ENCODE assay signal across 30 cellular contexts in genomic region chr11:92512204-92512569, GRCh38.
"Had no signal": no experiment of that assay in that cellular context is flagged by ENCODE, and none has a peak within 500 bp of the region (broad histone marks: within the 10 kb centered on the region; RNA-seq: fewer than 3 reads in every experiment).

No MANE protein-coding gene starts in this region.

- H3K27ac Mint-ChIP-seq: activated B cell treated with CpG ODN at 0.5 μM for 24 hours; activated CD4-positive, alpha-beta memory T cell treated with anti-CD3 and anti-CD28 coated beads for 36 hours; activated CD4-positive, alpha-beta T cell treated with anti-CD3 and anti-CD28 coated beads, Interleukin-2, amount 10 ng/mL, durations not matched to agents 24 days and 14 days; activated CD8-positive, alpha-beta memory T cell treated with anti-CD3 and anti-CD28 coated beads, Interleukin-2, amount 10 ng/mL, durations not matched to agents 7 days and 5 days; activated CD8-positive, alpha-beta T cell treated with anti-CD3 and anti-CD28 coated beads, Interleukin-2, amount 10 ng/mL, durations not matched to agents 7 days and 5 days; activated naive CD4-positive, alpha-beta T cell treated with anti-CD3 and anti-CD28 coated beads for 36 hours; activated naive CD4-positive, alpha-beta T cell treated with anti-CD3 and anti-CD28 coated beads, Interleukin-2, amount 50 U/mL, for 24 hours; activated naive CD8-positive, alpha-beta T cell treated with anti-CD3 and anti-CD28 coated beads for 36 hours; activated naive CD8-positive, alpha-beta T cell treated with anti-CD3 and anti-CD28 coated beads, Interleukin-2, amount 50 U/mL, for 24 hours; activated T-helper 1 cell treated with anti-CD3 and anti-CD28 coated beads, Interleukin-12 subunit alpha, Interleukin-12 subunit beta, Interleukin-2, Interleukin-4 antibody, amounts not matched to agents 30 ng/mL and 10 ng/mL and 1 ng/mL, durations not matched to agents 14 hours and 24 hours and 36 hours; activated T-helper 2 cell treated with anti-CD3 and anti-CD28 coated beads, Interferon-gamma antibody, Interleukin-2, Interleukin-4, amounts not matched to agents 10 μg/mL and 5 μg/mL and 100 μg/mL, durations not matched to agents 14 hours and 24 hours and 36 hours had no signal

- H3K4me1 Mint-ChIP-seq: activated B cell treated with CpG ODN at 0.5 μM for 24 hours; activated CD4-positive, alpha-beta T cell treated with anti-CD3 and anti-CD28 coated beads, Interleukin-2, amount 10 ng/mL, durations not matched to agents 24 days and 14 days; activated CD8-positive, alpha-beta memory T cell treated with anti-CD3 and anti-CD28 coated beads, Interleukin-2, amount 10 ng/mL, durations not matched to agents 7 days and 5 days; activated naive CD4-positive, alpha-beta T cell treated with anti-CD3 and anti-CD28 coated beads, Interleukin-2, amount 50 U/mL, for 24 hours; activated naive CD8-positive, alpha-beta T cell treated with anti-CD3 and anti-CD28 coated beads for 36 hours; activated naive CD8-positive, alpha-beta T cell treated with anti-CD3 and anti-CD28 coated beads, Interleukin-2, amount 50 U/mL, for 24 hours had no signal

- H3K4me3 Mint-ChIP-seq: activated B cell treated with CpG ODN at 0.5 μM for 24 hours; activated CD4-positive, alpha-beta memory T cell treated with anti-CD3 and anti-CD28 coated beads for 36 hours; activated CD4-positive, alpha-beta T cell treated with anti-CD3 and anti-CD28 coated beads, Interleukin-2, amount 10 ng/mL, durations not matched to agents 24 days and 14 days; activated CD8-positive, alpha-beta memory T cell treated with anti-CD3 and anti-CD28 coated beads, Interleukin-2, amount 10 ng/mL, durations not matched to agents 7 days and 5 days; activated CD8-positive, alpha-beta T cell treated with anti-CD3 and anti-CD28 coated beads, Interleukin-2, amount 10 ng/mL, durations not matched to agents 7 days and 5 days; activated naive CD4-positive, alpha-beta T cell treated with anti-CD3 and anti-CD28 coated beads for 36 hours; activated naive CD4-positive, alpha-beta T cell treated with anti-CD3 and anti-CD28 coated beads, Interleukin-2, amount 50 U/mL, for 24 hours; activated naive CD8-positive, alpha-beta T cell treated with anti-CD3 and anti-CD28 coated beads for 36 hours; activated naive CD8-positive, alpha-beta T cell treated with anti-CD3 and anti-CD28 coated beads, Interleukin-2, amount 50 U/mL, for 24 hours; activated T-helper 1 cell treated with anti-CD3 and anti-CD28 coated beads, Interleukin-12 subunit alpha, Interleukin-12 subunit beta, Interleukin-2, Interleukin-4 antibody, amounts not matched to agents 30 ng/mL and 10 ng/mL and 1 ng/mL, durations not matched to agents 14 hours and 24 hours and 36 hours had no signal

- H3K27me3 Mint-ChIP-seq: activated B cell treated with CpG ODN at 0.5 μM for 24 hours; activated CD4-positive, alpha-beta memory T cell treated with anti-CD3 and anti-CD28 coated beads for 36 hours; activated CD4-positive, alpha-beta T cell treated with anti-CD3 and anti-CD28 coated beads, Interleukin-2, amount 10 ng/mL, durations not matched to agents 24 days and 14 days; activated CD8-positive, alpha-beta memory T cell treated with anti-CD3 and anti-CD28 coated beads, Interleukin-2, amount 10 ng/mL, durations not matched to agents 7 days and 5 days; activated naive CD4-positive, alpha-beta T cell treated with anti-CD3 and anti-CD28 coated beads, Interleukin-2, amount 50 U/mL, for 24 hours; activated naive CD8-positive, alpha-beta T cell treated with anti-CD3 and anti-CD28 coated beads for 36 hours; activated naive CD8-positive, alpha-beta T cell treated with anti-CD3 and anti-CD28 coated beads, Interleukin-2, amount 50 U/mL, for 24 hours had no signal

- H3K9me3 ChIP-seq: adrenal gland, body of pancreas, gastrocnemius medialis had no signal

- FAIRE-seq: colon had no signal

- ATAC-seq: activated CD4-positive, CD25-positive, alpha-beta regulatory T cell treated with anti-CD3 and anti-CD28 coated beads, Interleukin-2, amount 50 U/mL, for 24 hours; activated CD8-positive, alpha-beta memory T cell treated with anti-CD3 and anti-CD28 coated beads, Interleukin-2, amount 10 ng/mL, durations not matched to agents 7 days and 5 days; activated CD8-positive, alpha-beta T cell treated with anti-CD3 and anti-CD28 coated beads, Interleukin-2, amount 10 ng/mL, durations not matched to agents 7 days and 5 days; activated naive CD8-positive, alpha-beta T cell treated with anti-CD3 and anti-CD28 coated beads, Interleukin-2, amount 50 U/mL, for 24 hours; body of pancreas; foreskin keratinocyte; gastrocnemius medialis; heart left ventricle had no signal

- H3K27ac ChIP-seq: adrenal gland, body of pancreas, esophagus muscularis mucosa, foreskin keratinocyte, gastrocnemius medialis, heart left ventricle, VCaP had no signal

- H3K36me3 ChIP-seq: adrenal gland, esophagus muscularis mucosa, gastrocnemius medialis, heart left ventricle had no signal

- H3K27me3 ChIP-seq: adrenal gland, body of pancreas, esophagus muscularis mucosa, gastrocnemius medialis, heart left ventricle had no signal

- H3K4me1 ChIP-seq: adrenal gland, body of pancreas, esophagus muscularis mucosa, foreskin keratinocyte, gastrocnemius medialis, heart left ventricle had no signal

- DNase-seq: activated B cell treated with CpG ODN at 0.5 μM for 24 hours; activated CD4-positive, alpha-beta memory T cell treated with anti-CD3 and anti-CD28 coated beads for 36 hours; activated CD4-positive, alpha-beta T cell treated with anti-CD3 and anti-CD28 coated beads, Interleukin-2, amount 10 ng/mL, durations not matched to agents 24 days and 14 days; activated CD8-positive, alpha-beta memory T cell treated with anti-CD3 and anti-CD28 coated beads, Interleukin-2, amount 10 ng/mL, durations not matched to agents 7 days and 5 days; activated CD8-positive, alpha-beta memory T cell treated with anti-CD3 and anti-CD28 coated beads, Interleukin-2, amount 50 U/mL, for 4 hours; activated CD8-positive, alpha-beta T cell treated with anti-CD3 and anti-CD28 coated beads, Interleukin-2, amount 10 ng/mL, durations not matched to agents 7 days and 5 days; activated effector memory CD4-positive, alpha-beta T cell treated with anti-CD3 and anti-CD28 coated beads, Interleukin-2, amount 50 U/mL, for 16 hours; activated naive CD4-positive, alpha-beta T cell treated with anti-CD3 and anti-CD28 coated beads for 36 hours; activated naive CD8-positive, alpha-beta T cell treated with anti-CD3 and anti-CD28 coated beads for 36 hours; activated naive CD8-positive, alpha-beta T cell treated with anti-CD3 and anti-CD28 coated beads, Interleukin-2, amount 50 U/mL, for 24 hours; activated T-cell treated with anti-CD3 and anti-CD28 coated beads, Interleukin-2, amount 50 U/mL, for 1 hour; activated T-cell treated with anti-CD3 and anti-CD28 coated beads, Interleukin-2, amount 50 U/mL, for 48 hours; adrenal gland; amygdala; aorta; body of pancreas; caudate nucleus; effector CD8-positive, alpha-beta T cell; foreskin keratinocyte; gastrocnemius medialis; glutamatergic neuron; heart left ventricle; T-helper 2 cell had no signal

- H3K36me3 Mint-ChIP-seq: activated CD4-positive, alpha-beta memory T cell treated with anti-CD3 and anti-CD28 coated beads for 36 hours; activated CD8-positive, alpha-beta memory T cell treated with anti-CD3 and anti-CD28 coated beads, Interleukin-2, amount 10 ng/mL, durations not matched to agents 7 days and 5 days; activated naive CD4-positive, alpha-beta T cell treated with anti-CD3 and anti-CD28 coated beads, Interleukin-2, amount 50 U/mL, for 24 hours; activated naive CD8-positive, alpha-beta T cell treated with anti-CD3 and anti-CD28 coated beads for 36 hours had no signal

- H3K4me3 ChIP-seq: adrenal gland, body of pancreas, esophagus muscularis mucosa, gastrocnemius medialis, heart left ventricle had no signal

- H3K9me3 Mint-ChIP-seq: activated B cell treated with CpG ODN at 0.5 μM for 24 hours; activated CD4-positive, alpha-beta T cell treated with anti-CD3 and anti-CD28 coated beads, Interleukin-2, amount 10 ng/mL, durations not matched to agents 24 days and 14 days; activated naive CD4-positive, alpha-beta T cell treated with anti-CD3 and anti-CD28 coated beads, Interleukin-2, amount 50 U/mL, for 24 hours; activated naive CD8-positive, alpha-beta T cell treated with anti-CD3 and anti-CD28 coated beads for 36 hours; activated naive CD8-positive, alpha-beta T cell treated with anti-CD3 and anti-CD28 coated beads, Interleukin-2, amount 50 U/mL, for 24 hours; activated T-helper 1 cell treated with anti-CD3 and anti-CD28 coated beads, Interleukin-12 subunit alpha, Interleukin-12 subunit beta, Interleukin-2, Interleukin-4 antibody, amounts not matched to agents 30 ng/mL and 10 ng/mL and 1 ng/mL, durations not matched to agents 14 hours and 24 hours and 36 hours had no signal
